ENCODE assay signal across 3 cellular contexts in the genomic region with DNA sequence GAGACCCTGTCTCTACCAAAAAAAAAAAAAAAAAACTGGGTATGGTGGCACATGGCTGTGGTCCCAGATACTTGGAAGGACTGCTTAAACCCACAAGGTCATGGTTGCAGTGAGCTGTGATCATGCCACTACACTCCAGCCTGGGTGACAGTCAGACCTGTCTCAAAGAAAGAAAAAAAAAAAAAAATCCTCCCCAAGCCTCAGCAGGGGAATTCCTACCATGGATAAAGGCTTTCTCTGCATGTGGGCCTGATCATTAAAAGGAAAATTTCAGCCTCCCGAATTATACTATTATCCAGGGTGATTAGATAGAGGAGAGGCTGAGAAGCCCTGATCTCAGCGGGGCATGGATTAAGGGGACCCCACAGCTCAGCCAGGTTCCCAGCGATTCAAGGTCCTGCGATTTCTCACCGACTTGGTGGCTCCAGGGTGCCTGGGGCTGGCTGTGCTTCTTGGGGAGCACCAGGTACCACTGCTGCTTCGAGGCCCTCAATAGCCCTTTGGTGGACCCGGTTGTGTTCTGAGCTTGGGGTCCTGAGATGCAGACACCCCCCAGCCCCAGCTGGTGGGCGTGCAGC.
TF ChIP-seq lines count a peak whose summit lies in the region.

No MANE protein-coding gene starts in this region.

TF ChIP-seq in SK-N-SH, 30 proteins besides CTCF, POLR2A, EP300 and RAD21 (continued from another document):
- no peak for TF ChIP-seq NRF1 (IDR thresholded peaks at IDR 0.05; ENCODE audit: low read depth, low read length)
- TF ChIP-seq TEAD4 (IDR thresholded peaks at IDR 0.05; ENCODE audit: borderline replicate concordance, insufficient read depth) = no peak
- TF ChIP-seq FOXJ3 (CRISPR knock-in tag; IDR thresholded peaks at IDR 0.05) = no peak
- no peak for TF ChIP-seq RFX5 (IDR thresholded peaks at IDR 0.05; ENCODE audit: low read length)
- TF ChIP-seq POLR2AphosphoS5 (IDR thresholded peaks at IDR 0.05; ENCODE audit: low read depth, low read length) = no peak
TF ChIP-seq in SK-N-SH: peak in this region for 0.

TF ChIP-seq in SK-N-SH treated with all-trans-retinoic acid at 6 μM for 48 hours, 23 proteins besides CTCF, POLR2A, EP300 and RAD21 (continued from another document):
- TF ChIP-seq BACH2 (CRISPR knock-in tag; IDR thresholded peaks at IDR 0.05; ENCODE audit: borderline replicate concordance) (no peak), ZFP3 (CRISPR knock-in tag; IDR thresholded peaks at IDR 0.05) (no peak), ZNF70 (CRISPR knock-in tag; IDR thresholded peaks at IDR 0.05) (no peak), CSDC2 (CRISPR knock-in tag; IDR thresholded peaks at IDR 0.05) (no peak), ZC3H10 (CRISPR knock-in tag; IDR thresholded peaks at IDR 0.05) (no peak), TCF4 (CRISPR knock-in tag; IDR thresholded peaks at IDR 0.05; ENCODE audit: borderline replicate concordance) (no peak), SNAI2 (CRISPR knock-in tag; IDR thresholded peaks at IDR 0.05) (no peak)
- TF ChIP-seq, protein P1, sequence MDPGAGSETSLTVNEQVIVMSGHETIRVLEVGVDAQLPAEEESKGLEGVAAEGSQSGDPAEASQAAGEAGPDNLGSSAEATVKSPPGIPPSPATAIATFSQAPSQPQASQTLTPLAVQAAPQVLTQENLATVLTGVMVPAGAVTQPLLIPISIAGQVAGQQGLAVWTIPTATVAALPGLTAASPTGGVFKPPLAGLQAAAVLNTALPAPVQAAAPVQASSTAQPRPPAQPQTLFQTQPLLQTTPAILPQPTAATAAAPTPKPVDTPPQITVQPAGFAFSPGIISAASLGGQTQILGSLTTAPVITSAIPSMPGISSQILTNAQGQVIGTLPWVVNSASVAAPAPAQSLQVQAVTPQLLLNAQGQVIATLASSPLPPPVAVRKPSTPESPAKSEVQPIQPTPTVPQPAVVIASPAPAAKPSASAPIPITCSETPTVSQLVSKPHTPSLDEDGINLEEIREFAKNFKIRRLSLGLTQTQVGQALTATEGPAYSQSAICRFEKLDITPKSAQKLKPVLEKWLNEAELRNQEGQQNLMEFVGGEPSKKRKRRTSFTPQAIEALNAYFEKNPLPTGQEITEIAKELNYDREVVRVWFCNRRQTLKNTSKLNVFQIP (CRISPR knock-in tag; IDR thresholded peaks at IDR 0.05; ENCODE audit: borderline replicate concordance, low read depth) = no peak
- TF ChIP-seq, protein P2, sequence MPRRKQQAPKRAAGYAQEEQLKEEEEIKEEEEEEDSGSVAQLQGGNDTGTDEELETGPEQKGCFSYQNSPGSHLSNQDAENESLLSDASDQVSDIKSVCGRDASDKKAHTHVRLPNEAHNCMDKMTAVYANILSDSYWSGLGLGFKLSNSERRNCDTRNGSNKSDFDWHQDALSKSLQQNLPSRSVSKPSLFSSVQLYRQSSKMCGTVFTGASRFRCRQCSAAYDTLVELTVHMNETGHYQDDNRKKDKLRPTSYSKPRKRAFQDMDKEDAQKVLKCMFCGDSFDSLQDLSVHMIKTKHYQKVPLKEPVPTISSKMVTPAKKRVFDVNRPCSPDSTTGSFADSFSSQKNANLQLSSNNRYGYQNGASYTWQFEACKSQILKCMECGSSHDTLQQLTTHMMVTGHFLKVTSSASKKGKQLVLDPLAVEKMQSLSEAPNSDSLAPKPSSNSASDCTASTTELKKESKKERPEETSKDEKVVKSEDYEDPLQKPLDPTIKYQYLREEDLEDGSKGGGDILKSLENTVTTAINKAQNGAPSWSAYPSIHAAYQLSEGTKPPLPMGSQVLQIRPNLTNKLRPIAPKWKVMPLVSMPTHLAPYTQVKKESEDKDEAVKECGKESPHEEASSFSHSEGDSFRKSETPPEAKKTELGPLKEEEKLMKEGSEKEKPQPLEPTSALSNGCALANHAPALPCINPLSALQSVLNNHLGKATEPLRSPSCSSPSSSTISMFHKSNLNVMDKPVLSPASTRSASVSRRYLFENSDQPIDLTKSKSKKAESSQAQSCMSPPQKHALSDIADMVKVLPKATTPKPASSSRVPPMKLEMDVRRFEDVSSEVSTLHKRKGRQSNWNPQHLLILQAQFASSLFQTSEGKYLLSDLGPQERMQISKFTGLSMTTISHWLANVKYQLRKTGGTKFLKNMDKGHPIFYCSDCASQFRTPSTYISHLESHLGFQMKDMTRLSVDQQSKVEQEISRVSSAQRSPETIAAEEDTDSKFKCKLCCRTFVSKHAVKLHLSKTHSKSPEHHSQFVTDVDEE (CRISPR knock-in tag; IDR thresholded peaks at IDR 0.05) = no peak
- TF ChIP-seq, protein P3, sequence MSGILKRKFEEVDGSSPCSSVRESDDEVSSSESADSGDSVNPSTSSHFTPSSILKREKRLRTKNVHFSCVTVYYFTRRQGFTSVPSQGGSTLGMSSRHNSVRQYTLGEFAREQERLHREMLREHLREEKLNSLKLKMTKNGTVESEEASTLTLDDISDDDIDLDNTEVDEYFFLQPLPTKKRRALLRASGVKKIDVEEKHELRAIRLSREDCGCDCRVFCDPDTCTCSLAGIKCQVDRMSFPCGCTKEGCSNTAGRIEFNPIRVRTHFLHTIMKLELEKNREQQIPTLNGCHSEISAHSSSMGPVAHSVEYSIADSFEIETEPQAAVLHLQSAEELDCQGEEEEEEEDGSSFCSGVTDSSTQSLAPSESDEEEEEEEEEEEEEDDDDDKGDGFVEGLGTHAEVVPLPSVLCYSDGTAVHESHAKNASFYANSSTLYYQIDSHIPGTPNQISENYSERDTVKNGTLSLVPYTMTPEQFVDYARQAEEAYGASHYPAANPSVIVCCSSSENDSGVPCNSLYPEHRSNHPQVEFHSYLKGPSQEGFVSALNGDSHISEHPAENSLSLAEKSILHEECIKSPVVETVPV (CRISPR knock-in tag; IDR thresholded peaks at IDR 0.05) = no peak
- TF ChIP-seq, protein P4, sequence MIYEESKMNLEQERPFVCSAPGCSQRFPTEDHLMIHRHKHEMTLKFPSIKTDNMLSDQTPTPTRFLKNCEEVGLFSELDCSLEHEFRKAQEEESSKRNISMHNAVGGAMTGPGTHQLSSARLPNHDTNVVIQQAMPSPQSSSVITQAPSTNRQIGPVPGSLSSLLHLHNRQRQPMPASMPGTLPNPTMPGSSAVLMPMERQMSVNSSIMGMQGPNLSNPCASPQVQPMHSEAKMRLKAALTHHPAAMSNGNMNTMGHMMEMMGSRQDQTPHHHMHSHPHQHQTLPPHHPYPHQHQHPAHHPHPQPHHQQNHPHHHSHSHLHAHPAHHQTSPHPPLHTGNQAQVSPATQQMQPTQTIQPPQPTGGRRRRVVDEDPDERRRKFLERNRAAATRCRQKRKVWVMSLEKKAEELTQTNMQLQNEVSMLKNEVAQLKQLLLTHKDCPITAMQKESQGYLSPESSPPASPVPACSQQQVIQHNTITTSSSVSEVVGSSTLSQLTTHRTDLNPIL (CRISPR knock-in tag; IDR thresholded peaks at IDR 0.05; ENCODE audit: low read depth) = no peak
- TF ChIP-seq, protein P5, sequence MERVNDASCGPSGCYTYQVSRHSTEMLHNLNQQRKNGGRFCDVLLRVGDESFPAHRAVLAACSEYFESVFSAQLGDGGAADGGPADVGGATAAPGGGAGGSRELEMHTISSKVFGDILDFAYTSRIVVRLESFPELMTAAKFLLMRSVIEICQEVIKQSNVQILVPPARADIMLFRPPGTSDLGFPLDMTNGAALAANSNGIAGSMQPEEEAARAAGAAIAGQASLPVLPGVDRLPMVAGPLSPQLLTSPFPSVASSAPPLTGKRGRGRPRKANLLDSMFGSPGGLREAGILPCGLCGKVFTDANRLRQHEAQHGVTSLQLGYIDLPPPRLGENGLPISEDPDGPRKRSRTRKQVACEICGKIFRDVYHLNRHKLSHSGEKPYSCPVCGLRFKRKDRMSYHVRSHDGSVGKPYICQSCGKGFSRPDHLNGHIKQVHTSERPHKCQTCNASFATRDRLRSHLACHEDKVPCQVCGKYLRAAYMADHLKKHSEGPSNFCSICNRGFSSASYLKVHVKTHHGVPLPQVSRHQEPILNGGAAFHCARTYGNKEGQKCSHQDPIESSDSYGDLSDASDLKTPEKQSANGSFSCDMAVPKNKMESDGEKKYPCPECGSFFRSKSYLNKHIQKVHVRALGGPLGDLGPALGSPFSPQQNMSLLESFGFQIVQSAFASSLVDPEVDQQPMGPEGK (CRISPR knock-in tag; IDR thresholded peaks at IDR 0.05; ENCODE audit: borderline replicate concordance) = no peak

TF ChIP-seq in HEK293T, 16 proteins besides CTCF, POLR2A, EP300 and RAD21 (continued from another document):
- TF ChIP-seq, protein P6, sequence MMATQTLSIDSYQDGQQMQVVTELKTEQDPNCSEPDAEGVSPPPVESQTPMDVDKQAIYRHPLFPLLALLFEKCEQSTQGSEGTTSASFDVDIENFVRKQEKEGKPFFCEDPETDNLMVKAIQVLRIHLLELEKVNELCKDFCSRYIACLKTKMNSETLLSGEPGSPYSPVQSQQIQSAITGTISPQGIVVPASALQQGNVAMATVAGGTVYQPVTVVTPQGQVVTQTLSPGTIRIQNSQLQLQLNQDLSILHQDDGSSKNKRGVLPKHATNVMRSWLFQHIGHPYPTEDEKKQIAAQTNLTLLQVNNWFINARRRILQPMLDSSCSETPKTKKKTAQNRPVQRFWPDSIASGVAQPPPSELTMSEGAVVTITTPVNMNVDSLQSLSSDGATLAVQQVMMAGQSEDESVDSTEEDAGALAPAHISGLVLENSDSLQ (IDR thresholded peaks at IDR 0.05) = no peak
- TF ChIP-seq TARDBP (IDR thresholded peaks at IDR 0.05) = no peak
- no peak for TF ChIP-seq L3MBTL2 (conservative IDR thresholded peaks at IDR 0.05)
- no peak for TF ChIP-seq NFRKB (IDR thresholded peaks at IDR 0.05)
- no peak for TF ChIP-seq ARNT (IDR thresholded peaks at IDR 0.05)
- TF ChIP-seq HDGF (IDR thresholded peaks at IDR 0.05; ENCODE audit: borderline replicate concordance) = no peak
- TF ChIP-seq FOXA1 (IDR thresholded peaks at IDR 0.05) = no peak
- no peak for TF ChIP-seq ZNF384 (IDR thresholded peaks at IDR 0.05)
- no peak for TF ChIP-seq BHLHE40 (IDR thresholded peaks at IDR 0.05; ENCODE audit: borderline replicate concordance)
- no peak for TF ChIP-seq SP1 (IDR thresholded peaks at IDR 0.05)
- TF ChIP-seq CTBP1 (IDR thresholded peaks at IDR 0.05; ENCODE audit: borderline replicate concordance) = no peak
- no peak for TF ChIP-seq FOXK2 (IDR thresholded peaks at IDR 0.05)
TF ChIP-seq in HEK293T: peak in this region for 0.
